In genomic region chr7:94907420-94908203, GRCh38 we compare ENCODE assay signal across 8 cellular contexts. TPM values are rescaled to one million over a fixed set of nuclear protein-coding genes. Genes with fewer than 3 reads are reported as not detected.
DNase-seq lines count a peak whose midpoint lies in the region; ATAC-seq, FAIRE-seq and TF ChIP-seq lines count a peak whose summit lies in the region.

Gene PPP1R9A, plus strand, starts transcription at chr7:94907594. Its CDS starts 2,520 bp downstream, at chr7:94910114.

- FAIRE-seq in H1 (lab: Jason Lieb, UNC): no peak

- POLR2A ChIA-PET in H1 (lab: Charles Lee; ENCODE audit: partially characterized antibody): interaction anchor here (0.8 to 1.4 kb wide), 6 partner anchors 8 to 252 kb away, joined by 3 to 4 read pairs (median 3); partner anchors contain the start of gene SGCE

- H3K9ac ChIP-seq in NT2/D1 (ENCODE audit: insufficient read length, low read depth): peak within 1 kb of the TSS; percentile 63
- peak within 1 kb of the TSS; percentile 72 to 96 (median 88) for H3K9ac ChIP-seq in H1 (replicated peaks in 1 of 4; ENCODE audit: extremely low read depth in 1 of 4, low read depth in 3 of 4, low read length in 3 of 4)

- ATAC-seq in HG02798 (IDR thresholded peaks at IDR 0.05; ENCODE audit: poor library complexity, unreplicated experiment) (peak; percentile 40), lung (ENCODE audit: insufficient read depth, low FRiP score) (peak; percentile 64), HG03565 (IDR thresholded peaks at IDR 0.05; ENCODE audit: unreplicated experiment) (no peak)

- H2BK20ac ChIP-seq in H1 (ENCODE audit: low read length): no peak within 1 kb of the TSS

- H2BK5ac ChIP-seq in H1 (ENCODE audit: low read depth, low read length): peak within 1 kb of the TSS; percentile 86

- H3K79me2 ChIP-seq in H1 (ENCODE audit: control insufficient read depth in 1 of 2, insufficient read depth in 2 of 2, low read length in 2 of 2): peaks cover 0 to 37% of the 10 kb centered on the region in 2 experiments; a peak in 2 of 4 replicates

- peak within 1 kb of the TSS; percentile 94 for H4K8ac ChIP-seq in H1 (ENCODE audit: extremely low read depth, insufficient read depth, low read length)

- H3K56ac ChIP-seq in H1 (replicated peaks; ENCODE audit: insufficient read length, low read depth, low read length): no peak within 1 kb of the TSS

- H3K27me3 ChIP-seq in NT2/D1 (ENCODE audit: insufficient read depth, insufficient read length) (no peaks in the 10 kb centered on the region), H1 (replicated peaks in 1 of 4; ENCODE audit: control insufficient read depth in 3 of 4, extremely low read depth in 1 of 4, insufficient read depth in 3 of 4, low read length in 3 of 4) (no peaks in the 10 kb centered on the region), lung (ENCODE audit: control insufficient read depth, insufficient read depth) (no peaks in the 10 kb centered on the region)

- peak within 1 kb of the TSS; percentile 13 for H2BK120ac ChIP-seq in H1 (replicated peaks; ENCODE audit: low read depth, low read length)

- TF ChIP-seq CTCF in C4-2B (conservative IDR thresholded peaks at IDR 0.05): peak; percentile 39
- TF ChIP-seq CTCF in H1 (IDR thresholded peaks at IDR 0.05; ENCODE audit: control extremely low read depth in 1 of 3, insufficient read depth in 1 of 3, low read depth in 1 of 3, low read length in 3 of 3): peak; percentile 53 to 75 (median 54)
- no peak for TF ChIP-seq CTCF in lung (IDR thresholded peaks at IDR 0.05; ENCODE audit: control extremely low read depth, extremely low read depth)

- H3K23me2 ChIP-seq in H1 (ENCODE audit: low read depth, low read length): peaks cover 5% of the 10 kb centered on the region; the same call in 1 of the 2 replicates

- 2% methylated on average over 24 of the region's 95 CpGs; no CpG with 5 or more reads in 1 of the 2 experiments for WGBS in H1 (ENCODE audit: extremely low coverage in 1 of 2, insufficient coverage in 1 of 2, insufficient read length in 1 of 2, insufficient replicate concordance in 2 of 2, low coverage in 1 of 2, low lambda C conversion rate in 2 of 2, missing lambda C conversion rate in 1 of 2), 2 experiments
- 1 to 3% methylated on average over 84 to 95 of the region's 95 CpGs for WGBS in lung, 2 donors

- peak within 1 kb of the TSS; percentile 97 for H2AFZ ChIP-seq in H1 (ENCODE audit: low read length)

- no peaks in the 10 kb centered on the region for H3K79me1 ChIP-seq in H1 (ENCODE audit: low read depth, low read length)

- DNase-seq in NT2/D1 (ENCODE audit: low read depth, low spot score): peak; percentile 47
- DNase-seq in H1 (ENCODE audit: low read depth in 1 of 2, low spot score in 2 of 2): peak; percentile 41 to 83
- peak; percentile 54 for DNase-seq in lung (ENCODE audit: low spot score)
- DNase-seq in superior temporal gyrus (ENCODE audit: extremely low spot score): peak; percentile 65
- DNase-seq in COLO829 (ENCODE audit: low spot score): no peak

- H2BK12ac ChIP-seq in H1 (ENCODE audit: low read depth, low read length): peak within 1 kb of the TSS; percentile 85

- H4K91ac ChIP-seq in H1 (replicated peaks; ENCODE audit: insufficient read length, low read length): peak within 1 kb of the TSS; percentile 91

- no peak for TF ChIP-seq EP300 in H1 (IDR thresholded peaks at IDR 0.05; ENCODE audit: borderline replicate concordance in 1 of 2, low read depth in 2 of 2, low read length in 2 of 2)

- CTCF ChIA-PET in H1 (lab: Charles Lee; ENCODE audit: partially characterized antibody): no interaction called here

- H3K4ac ChIP-seq in H1 (replicated peaks; ENCODE audit: insufficient read length, low read depth, low read length): no peak within 1 kb of the TSS

- TF ChIP-seq RAD21 in H1 (IDR thresholded peaks at IDR 0.05 in 1 of 2, conservative IDR thresholded peaks at IDR 0.05 in 1 of 2; ENCODE audit: low read depth in 2 of 2, low read length in 2 of 2): peak; percentile 46; a peak in 3 of 4 replicates

- H3K4me1 ChIP-seq in NT2/D1 (ENCODE audit: insufficient read depth, insufficient read length) (no peaks in the 10 kb centered on the region), H1 (replicated peaks in 1 of 4; ENCODE audit: control insufficient read depth in 3 of 4, insufficient read depth in 4 of 4, low read length in 3 of 4) (peaks cover 0 to 16% (median 8%) of the 10 kb centered on the region in 4 experiments; a peak in 5 of 7 replicates), lung (ENCODE audit: control insufficient read depth in 2 of 2, insufficient read depth in 2 of 2, low read length in 2 of 2) (peaks cover 0 to 2% of the 10 kb centered on the region in 2 donors)

- H3K27ac ChIP-seq in C4-2B (peak within 1 kb of the TSS; percentile 50; the same call in 1 of the 2 replicates), H1 (ENCODE audit: low read depth, low read length) (peak within 1 kb of the TSS; percentile 81), lung (ENCODE audit: low read depth in 1 of 2, low read length in 1 of 2) (peak within 1 kb of the TSS; percentile 90 to 92)

- H3K9me3 ChIP-seq in NT2/D1 (ENCODE audit: insufficient read depth, low read length) (no peaks in the 10 kb centered on the region), H1 (ENCODE audit: insufficient read depth in 2 of 2, low read depth in 1 of 2, low read length in 1 of 2) (no peaks in the 10 kb centered on the region), lung (ENCODE audit: control insufficient read depth in 2 of 2, insufficient read depth in 1 of 2, low read length in 1 of 2) (peaks cover 0 to 3% of the 10 kb centered on the region in 2 donors)

- no peaks in the 10 kb centered on the region for H3K36me3 ChIP-seq in NT2/D1 (ENCODE audit: insufficient read depth, insufficient read length, low read length)
- H3K36me3 ChIP-seq in H1 (ENCODE audit: control insufficient read depth in 2 of 4, insufficient read depth in 4 of 4, low read length in 3 of 4): peaks cover 0 to 3% (median 0%) of the 10 kb centered on the region in 4 experiments; a peak in 1 of 8 replicates
- H3K36me3 ChIP-seq in lung (ENCODE audit: control insufficient read depth in 2 of 2, insufficient read depth in 2 of 2, low read length in 2 of 2): no peaks in the 10 kb centered on the region

- H3K18ac ChIP-seq in H1 (ENCODE audit: extremely low read depth, low read length): peak within 1 kb of the TSS; percentile 89

- no peaks in the 10 kb centered on the region for H4K20me1 ChIP-seq in H1 (replicated peaks in 1 of 2; ENCODE audit: control insufficient read depth in 1 of 2, insufficient read depth in 2 of 2, low read length in 2 of 2)

- no peak within 1 kb of the TSS for H3K23ac ChIP-seq in H1 (ENCODE audit: insufficient read length)

- H3K4me2 ChIP-seq in H1 (ENCODE audit: insufficient read depth in 1 of 2, low read depth in 2 of 2, low read length in 2 of 2): peak within 1 kb of the TSS; percentile 74 to 82

- peak; percentile 75 to 82 for TF ChIP-seq POLR2A in H1 (IDR thresholded peaks at IDR 0.05; ENCODE audit: control extremely low read depth in 1 of 2, low read depth in 2 of 2, low read length in 2 of 2)

- peak within 1 kb of the TSS; percentile 96 for H4K5ac ChIP-seq in H1 (ENCODE audit: insufficient read length, low read depth, low read length)

- H3K4me3 ChIP-seq in NT2/D1 (ENCODE audit: insufficient read length, low read depth) (peak within 1 kb of the TSS; percentile 43), H1 (ENCODE audit: extremely low read depth in 1 of 4, insufficient read depth in 2 of 4, low read depth in 3 of 4, low read length in 4 of 4) (peak within 1 kb of the TSS; percentile 68 to 81 (median 69)), lung (peak within 1 kb of the TSS; percentile 56)

- no peak within 1 kb of the TSS for H2BK15ac ChIP-seq in H1 (ENCODE audit: low read length)

- peak within 1 kb of the TSS; percentile 96 for H3K14ac ChIP-seq in H1 (ENCODE audit: insufficient read length)

- H2AK5ac ChIP-seq in H1 (ENCODE audit: low read depth, low read length): no peak within 1 kb of the TSS

TF ChIP-seq in H1, 55 proteins besides CTCF, POLR2A, EP300 and RAD21 (continues in another document):
- TF ChIP-seq PHF8 (conservative IDR thresholded peaks at IDR 0.05; ENCODE audit: low read depth, low read length) (peak; percentile 57), HDAC6 (IDR thresholded peaks at IDR 0.05; ENCODE audit: low read depth, low read length) (no peak), RNF2 (IDR thresholded peaks at IDR 0.05; ENCODE audit: borderline replicate concordance, low read depth, low read length, missing control alignments, poor library complexity, severe bottlenecking) (no peak), YY1 (IDR thresholded peaks at IDR 0.05; ENCODE audit: low read depth, low read length) (peak; percentile 73), TAF1 (IDR thresholded peaks at IDR 0.05; ENCODE audit: low read depth, low read length) (peak; percentile 81), CHD2 (IDR thresholded peaks at IDR 0.05; ENCODE audit: low read length) (no peak), SIN3A (conservative IDR thresholded peaks at IDR 0.05 in 1 of 2, IDR thresholded peaks at IDR 0.05 in 1 of 2; ENCODE audit: low read depth in 1 of 2, low read length in 2 of 2) (peak in 1 of 2 experiments; percentile 55; a peak in 1 of 4 replicates), GABPA (IDR thresholded peaks at IDR 0.05; ENCODE audit: borderline replicate concordance, insufficient read depth, low read length) (no peak), SP1 (IDR thresholded peaks at IDR 0.05; ENCODE audit: low read depth, low read length) (no peak), SP4 (IDR thresholded peaks at IDR 0.05; ENCODE audit: low read length) (no peak), TEAD4 (IDR thresholded peaks at IDR 0.05; ENCODE audit: low read depth, low read length) (no peak), HDAC2 (IDR thresholded peaks at IDR 0.05; ENCODE audit: borderline replicate concordance in 1 of 2, low read depth in 2 of 2, low read length in 2 of 2) (0 out of 4 replicates have a peak, but pooled peaks of 1 of the 2 experiments have one; percentile 16), RFX5 (IDR thresholded peaks at IDR 0.05; ENCODE audit: borderline replicate concordance, low read depth, low read length) (no peak), CREB1 (IDR thresholded peaks at IDR 0.05) (no peak), EGR1 (IDR thresholded peaks at IDR 0.05; ENCODE audit: borderline replicate concordance, low read depth, low read length) (peak; percentile 71; the same call in 1 of the 2 replicates), SIX5 (IDR thresholded peaks at IDR 0.05; ENCODE audit: low read depth, low read length) (no peak)

RNA-seq across cellular contexts. Expression of gene PPP1R9A, which starts in this region (rescaled TPM):
- total RNA-seq in H1 (2021; fragmentation: NEBNext Ultra II Directional; extraction: Animal tissue kit (Norgen Biotek cat#: 25700)): 15.5 and 20.3 TPM in 2 replicates
- 2.1 and 3.0 TPM in 2 replicates for polyA plus RNA-seq in H1 (2011; rRNA removed)
- 3.1 TPM for polyA plus RNA-seq in H1 (2011; cell fraction: cytosol; rRNA removed)
- 11.5 TPM for polyA plus RNA-seq in H1 (2011; cell fraction: nucleus; rRNA removed)
- 3.7 to 8.0 TPM (median 5.6 TPM) in 4 replicates for polyA plus RNA-seq in H1 (2012, experiment 1 of 2)
- polyA plus RNA-seq in H1 (2012, experiment 2 of 2): 0.29 TPM
- polyA plus RNA-seq in H1 (2013, experiment 1 of 2): 5.7 TPM
- polyA plus RNA-seq in H1 (2013, experiment 2 of 2): 6.1 TPM
- polyA minus RNA-seq in H1 (2011; rRNA and poly(A)+ RNA removed): 24.4 and 34.3 TPM in 2 replicates
- 11.4 TPM for polyA minus RNA-seq in H1 (2011; cell fraction: cytosol; rRNA and poly(A)+ RNA removed)
- polyA minus RNA-seq in H1 (2011; cell fraction: nucleus; rRNA and poly(A)+ RNA removed): 80.4 TPM
- 10 to 100 TPM; 25.1 to 59.1 TPM for total RNA-seq in lung
- 1 to 10 TPM; 2.2 to 4.2 TPM for polyA plus RNA-seq in lung
